10 cellular contexts compared by ENCODE assay signal in the genomic region with DNA sequence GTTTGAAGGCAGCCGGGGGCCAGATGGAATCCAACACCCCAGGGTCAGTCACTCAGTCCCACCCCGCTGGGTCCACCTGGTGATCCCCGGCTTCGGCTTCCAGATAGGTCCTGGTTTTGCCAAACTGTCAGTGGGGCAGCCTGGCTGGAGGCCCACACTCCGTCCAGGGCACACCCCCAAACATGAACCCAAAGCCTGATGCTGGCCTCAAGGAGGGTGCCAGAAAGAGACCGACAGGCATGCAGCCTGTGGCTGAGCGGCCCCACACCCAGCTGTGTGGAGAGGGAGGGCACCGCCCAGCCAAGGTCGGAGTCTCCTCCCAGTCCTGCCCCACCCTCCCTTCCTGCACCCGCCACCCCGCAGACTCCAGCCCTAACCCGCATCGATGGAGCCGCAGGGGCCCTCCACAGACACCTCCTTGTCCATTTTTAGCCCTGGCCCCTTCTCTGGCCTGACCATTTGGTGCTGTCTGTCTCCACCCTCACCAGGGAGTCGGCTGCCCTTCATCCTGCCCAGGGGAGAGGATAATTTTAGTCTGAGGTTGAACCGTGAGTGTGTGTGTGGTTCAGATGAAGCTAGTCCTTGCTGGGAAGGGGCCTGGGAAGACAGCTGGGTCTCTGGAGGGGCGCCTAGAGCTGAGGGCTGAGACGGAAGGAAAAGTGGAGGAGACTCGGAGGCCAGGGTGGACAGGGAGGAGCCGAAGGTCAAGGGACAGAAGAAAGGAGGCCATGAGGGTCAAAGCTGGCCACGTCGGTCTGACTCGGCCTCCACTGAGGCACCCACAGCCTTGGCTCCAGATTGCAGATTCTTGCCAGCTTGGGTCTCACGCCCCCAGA. TPM values are rescaled to one million over a fixed set of nuclear protein-coding genes. Genes with fewer than 3 reads are reported as not detected.
DNase-seq lines count a peak whose midpoint lies in the region; ATAC-seq, FAIRE-seq and TF ChIP-seq lines count a peak whose summit lies in the region.
"Had no signal": no experiment of that assay in that cellular context is flagged by ENCODE, and none has a peak within 500 bp of the region (broad histone marks: within the 10 kb centered on the region; RNA-seq: fewer than 3 reads in every experiment).

No MANE protein-coding gene starts in this region.

- H2AFZ ChIP-seq in H9 (ENCODE audit: low read length) = no peak overlapping the region

- intact Hi-C loops in left ventricle myocardium inferior (cut with micrococcal nuclease) (no loop called here), posterior vena cava (cut with DNase I) (no loop called here)

- no peak overlapping the region for H3K4me2 ChIP-seq in H9 (ENCODE audit: insufficient read depth, insufficient read length, low read length)

- no peak overlapping the region for H4K5ac ChIP-seq in H9 (ENCODE audit: insufficient read length, low read depth, low read length)

- H3K27me3 ChIP-seq in H9 (ENCODE audit: insufficient read depth, low read length) (no peaks in the 10 kb centered on the region), left ventricle myocardium inferior (ENCODE audit: low read depth) (no peaks in the 10 kb centered on the region)

- H3K56ac ChIP-seq in H9 (ENCODE audit: insufficient read length, low read depth, low read length) = no peak overlapping the region

- H3K23ac ChIP-seq in H9 (ENCODE audit: insufficient read length, low read depth, low read length) = no peak overlapping the region

- peaks cover 31% of the 10 kb centered on the region for H3K36me3 ChIP-seq in left ventricle myocardium inferior

- H3K9me3 Mint-ChIP-seq in H9 = no peaks in the 10 kb centered on the region
- H3K9me3 Mint-ChIP-seq in WTC11 = no peaks in the 10 kb centered on the region
- H3K9me3 Mint-ChIP-seq in T-cell = no peaks in the 10 kb centered on the region

- no peak overlapping the region for H3K14ac ChIP-seq in H9 (ENCODE audit: insufficient read depth, low read length)

- no peak overlapping the region for H2BK12ac ChIP-seq in H9 (ENCODE audit: insufficient read length, low read depth, low read length)

- H4K20me1 ChIP-seq in H9 (ENCODE audit: control insufficient read depth, insufficient read depth, insufficient read length) = no peaks in the 10 kb centered on the region

- FAIRE-seq in D721Med (lab: Jason Lieb, UNC) = no peak

- H3K27me3 Mint-ChIP-seq in H9 (ENCODE audit: low read depth) (no peaks in the 10 kb centered on the region), WTC11 (ENCODE audit: low read depth) (no peaks in the 10 kb centered on the region), T-cell (no peaks in the 10 kb centered on the region)

- H2BK15ac ChIP-seq in H9 (ENCODE audit: low read depth, low read length) = no peak overlapping the region

- no peak for DNase-seq in H9
- no peak for DNase-seq in WTC11 (ENCODE audit: low spot score)
- DNase-seq in left ventricle myocardium inferior = peak; percentile 49
- peak; percentile 82 for DNase-seq in posterior vena cava (ENCODE audit: low spot score)
- no peak for DNase-seq in D721Med (ENCODE audit: insufficient read length, low spot score)
- no peak for DNase-seq in T-cell
- DNase-seq in NCI-H1092 treated with DMSO at 0.1 percent for 48 hours (lab: John Stamatoyannopoulos, UW) = no peak
- DNase-seq: NCI-H446 treated with DMSO at 0.1 percent for 48 hours, RPMI8226 had no signal

- H3K9me3 ChIP-seq in H9 (ENCODE audit: control insufficient read depth, low read depth, low read length) (no peaks in the 10 kb centered on the region), left ventricle myocardium inferior (replicated peaks) (no peaks in the 10 kb centered on the region)

- H3K27ac ChIP-seq in H9 (ENCODE audit: insufficient read length, low read depth, low read length) = no peak overlapping the region
- peak overlapping the region; percentile 70 for H3K27ac ChIP-seq in left ventricle myocardium inferior (replicated peaks)

- H4K8ac ChIP-seq in H9 (replicated peaks; ENCODE audit: insufficient read length, low read depth, low read length) = no peak overlapping the region

- no peak overlapping the region for H3K4ac ChIP-seq in H9 (ENCODE audit: low read depth, low read length)

- no peak overlapping the region for H4K91ac ChIP-seq in H9 (ENCODE audit: insufficient read length, low read depth, low read length)

- POLR2A ChIA-PET in WTC11 (lab: Charles Lee) (no interaction called here), T-cell (lab: Charles Lee) (no interaction called here)

- H3K36me3 Mint-ChIP-seq in H9 (ENCODE audit: insufficient read depth in 1 of 3, low read depth in 3 of 3) (peaks cover 6 to 20% (median 13%) of the 10 kb centered on the region in 3 experiments; a peak in 5 of 7 replicates), WTC11 (peaks cover 13% of the 10 kb centered on the region), T-cell (peaks cover 14% of the 10 kb centered on the region)

- no peak overlapping the region for H3K9ac ChIP-seq in H9 (ENCODE audit: extremely low read depth, insufficient read length, low read length)

- H2BK5ac ChIP-seq in H9 (ENCODE audit: insufficient read length, low read length) = no peak overlapping the region

- WGBS in H9 (ENCODE audit: extremely low coverage, insufficient read length, low lambda C conversion rate) = no CpG with 5 or more reads among the region's 24 CpGs

- H3K4me1 ChIP-seq in H9 (ENCODE audit: insufficient read depth, low read length) (peaks cover 8% of the 10 kb centered on the region; the same call in 1 of the 2 replicates), left ventricle myocardium inferior (peaks cover 45% of the 10 kb centered on the region)

- H3K27ac Mint-ChIP-seq in H9 (peak overlapping the region; percentile 64 to 95 (median 77); a peak in 5 of 7 replicates), WTC11 (peak overlapping the region; percentile 57), T-cell (peak overlapping the region in 1 of 2 donors; percentile 31)

- no peak overlapping the region for H2AK5ac ChIP-seq in H9 (ENCODE audit: insufficient read length, low read length)

- H3K79me2 ChIP-seq in H9 (ENCODE audit: insufficient read depth, low read length) = no peaks in the 10 kb centered on the region

- ATAC-seq in WTC11 (peak; percentile 9), HG03520 (IDR thresholded peaks at IDR 0.05; ENCODE audit: unreplicated experiment) (no peak), T-cell (replicated peaks in 1 of 4) (no peak)

- H3K4me3 Mint-ChIP-seq in H9 = no peak overlapping the region
- H3K4me3 Mint-ChIP-seq in WTC11 = no peak overlapping the region
- H3K4me3 Mint-ChIP-seq in T-cell = no peak overlapping the region

- no peaks in the 10 kb centered on the region for H3K79me1 ChIP-seq in H9 (ENCODE audit: insufficient read depth, low read depth, low read length, poor library complexity, severe bottlenecking)

- H2BK20ac ChIP-seq in H9 (ENCODE audit: low read depth, low read length, poor library complexity, severe bottlenecking) = no peak overlapping the region

- TF ChIP-seq CTCF in H9 (conservative IDR thresholded peaks at IDR 0.05) (no peak), WTC11 (IDR thresholded peaks at IDR 0.05) (no peak), left ventricle myocardium inferior (IDR thresholded peaks at IDR 0.05; ENCODE audit: borderline replicate concordance) (no peak), D721Med (IDR thresholded peaks at IDR 0.05; ENCODE audit: insufficient read depth, missing control alignments) (no peak)

- no peak overlapping the region for H3K18ac ChIP-seq in H9 (ENCODE audit: insufficient read length, low read depth, low read length)

- no peak overlapping the region for H3T11ph ChIP-seq in H9 (ENCODE audit: low read length)

- CTCF ChIA-PET in WTC11 (lab: Charles Lee) = interaction anchor here (0.7 to 3.1 kb wide), 6 partner anchors 9 to 34 kb away, joined by 3 to 22 read pairs (median 8); a partner anchor contains a TSS
- CTCF ChIA-PET in T-cell (lab: Charles Lee) = interaction anchor here in 1 of 2 donors (0.7 kb wide), 1 partner anchor 45 kb away, joined by 3 read pairs; no protein-coding TSS in a partner anchor

- no peaks in the 10 kb centered on the region for H3K23me2 ChIP-seq in H9 (ENCODE audit: insufficient read length, low read depth, low read length, poor library complexity, severe bottlenecking)

- H3K4me3 ChIP-seq in left ventricle myocardium inferior = peak overlapping the region; percentile 28

- H3K4me1 Mint-ChIP-seq in H9 = peaks cover 33 to 39% of the 10 kb centered on the region in 2 experiments
- H3K4me1 Mint-ChIP-seq in WTC11 = peaks cover 40% of the 10 kb centered on the region
- peaks cover 7 to 16% (median 14%) of the 10 kb centered on the region in 3 donors for H3K4me1 Mint-ChIP-seq in T-cell

- H2BK120ac ChIP-seq in H9 (ENCODE audit: low read depth, low read length, poor library complexity, severe bottlenecking) = no peak overlapping the region

TF ChIP-seq in WTC11, 78 proteins besides CTCF, POLR2A, EP300 and RAD21 (continues in another document):
- TF ChIP-seq ZNF317 (CRISPR knock-in tag; IDR thresholded peaks at IDR 0.05; ENCODE audit: borderline replicate concordance, low read depth) (no peak), ZNF416 (CRISPR knock-in tag; IDR thresholded peaks at IDR 0.05) (no peak), CREM (CRISPR knock-in tag; IDR thresholded peaks at IDR 0.05) (no peak), IRF2 (CRISPR knock-in tag; IDR thresholded peaks at IDR 0.05; ENCODE audit: borderline replicate concordance, low read depth) (no peak)
- TF ChIP-seq, protein P1, sequence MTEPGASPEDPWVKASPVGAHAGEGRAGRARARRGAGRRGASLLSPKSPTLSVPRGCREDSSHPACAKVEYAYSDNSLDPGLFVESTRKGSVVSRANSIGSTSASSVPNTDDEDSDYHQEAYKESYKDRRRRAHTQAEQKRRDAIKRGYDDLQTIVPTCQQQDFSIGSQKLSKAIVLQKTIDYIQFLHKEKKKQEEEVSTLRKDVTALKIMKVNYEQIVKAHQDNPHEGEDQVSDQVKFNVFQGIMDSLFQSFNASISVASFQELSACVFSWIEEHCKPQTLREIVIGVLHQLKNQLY (CRISPR knock-in tag; IDR thresholded peaks at IDR 0.05) = no peak
- TF ChIP-seq, protein P2, sequence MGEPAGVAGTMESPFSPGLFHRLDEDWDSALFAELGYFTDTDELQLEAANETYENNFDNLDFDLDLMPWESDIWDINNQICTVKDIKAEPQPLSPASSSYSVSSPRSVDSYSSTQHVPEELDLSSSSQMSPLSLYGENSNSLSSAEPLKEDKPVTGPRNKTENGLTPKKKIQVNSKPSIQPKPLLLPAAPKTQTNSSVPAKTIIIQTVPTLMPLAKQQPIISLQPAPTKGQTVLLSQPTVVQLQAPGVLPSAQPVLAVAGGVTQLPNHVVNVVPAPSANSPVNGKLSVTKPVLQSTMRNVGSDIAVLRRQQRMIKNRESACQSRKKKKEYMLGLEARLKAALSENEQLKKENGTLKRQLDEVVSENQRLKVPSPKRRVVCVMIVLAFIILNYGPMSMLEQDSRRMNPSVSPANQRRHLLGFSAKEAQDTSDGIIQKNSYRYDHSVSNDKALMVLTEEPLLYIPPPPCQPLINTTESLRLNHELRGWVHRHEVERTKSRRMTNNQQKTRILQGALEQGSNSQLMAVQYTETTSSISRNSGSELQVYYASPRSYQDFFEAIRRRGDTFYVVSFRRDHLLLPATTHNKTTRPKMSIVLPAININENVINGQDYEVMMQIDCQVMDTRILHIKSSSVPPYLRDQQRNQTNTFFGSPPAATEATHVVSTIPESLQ (CRISPR knock-in tag; IDR thresholded peaks at IDR 0.05) = no peak

RNA-seq across cellular contexts. Expression of a gene that starts 23.1 kb away (rescaled TPM):
- total RNA-seq in H9 (2021) (34.5 and 35.3 TPM in 2 replicates), WTC11 (2021) (58.4 to 65.1 TPM (median 61.6 TPM) in 3 replicates), left ventricle myocardium inferior (33.2 TPM), posterior vena cava (10 to 100 TPM; 24.3 to 34.1 TPM), T-cell (100 to 1,000 TPM; 159 to 198 (median 181) TPM)

Comparison
In these comparisons a context has a peak if more than half of its experiments do, and no peak if none do; other contexts are left out.
1. DNase-seq: peak in left ventricle myocardium inferior (single experiment) and posterior vena cava (single experiment); none in H9 (single experiment), WTC11 (single experiment), D721Med (single experiment), T-cell (0 of 34) and NCI-H1092 treated with DMSO at 0.1 percent for 48 hours (single experiment).